Comparison of ENCODE assay signal across 8 cellular contexts in the genomic region with DNA sequence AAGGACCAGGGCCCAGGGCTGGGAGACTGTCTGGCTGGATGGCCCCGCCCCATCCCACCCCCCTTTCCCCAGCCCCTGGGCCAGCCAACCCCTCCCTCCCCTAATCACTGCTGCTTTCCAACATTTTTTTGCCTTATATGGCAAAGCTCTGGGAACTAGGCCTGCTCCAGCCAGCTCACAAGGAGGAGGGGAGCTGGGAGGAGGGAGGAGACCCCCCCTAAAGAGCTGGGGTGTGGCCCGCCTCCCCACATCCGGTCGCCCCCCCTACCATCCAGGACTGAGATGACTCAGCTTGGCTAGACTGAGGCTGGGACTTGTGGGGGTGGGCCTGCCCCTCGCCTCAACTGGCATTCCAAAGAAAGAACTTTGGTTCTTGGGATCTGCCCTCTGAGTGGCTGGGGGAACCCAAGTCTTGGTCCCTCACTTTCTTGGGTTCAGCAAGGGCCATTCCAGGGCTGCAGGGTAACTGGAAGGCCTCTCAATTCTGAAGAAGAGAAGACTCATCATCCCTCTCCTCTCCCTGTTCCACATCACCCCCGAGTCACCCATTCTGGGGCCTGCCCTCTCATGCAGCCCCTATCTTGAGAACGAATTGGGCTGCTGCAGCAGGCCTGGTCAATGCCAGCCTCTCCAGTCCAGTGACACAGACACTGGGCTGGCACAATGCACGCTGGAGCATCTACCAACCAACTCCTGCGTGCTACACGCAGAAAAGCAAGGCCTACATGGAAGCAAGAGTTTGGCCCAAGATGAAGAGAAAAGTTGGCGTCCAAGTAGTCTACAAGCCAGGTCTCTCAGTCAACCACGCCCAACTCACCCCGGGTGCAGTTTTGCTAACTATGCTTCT. TPM values are rescaled to one million over a fixed set of nuclear protein-coding genes. Genes with fewer than 3 reads are reported as not detected.
A peak's percentile ranks its signal among the peaks of the same experiment; 100 is the strongest.
DNase-seq lines count a peak whose midpoint lies in the region; ATAC-seq, FAIRE-seq and TF ChIP-seq lines count a peak whose summit lies in the region.

No MANE protein-coding gene starts in this region.

- peak; percentile 87 for FAIRE-seq in RCC 7860 (lab: Jason Lieb, UNC)
- no peak for FAIRE-seq in frontal cortex (lab: Jason Lieb, UNC)

- CTCF ChIA-PET in BJ (lab: Yijun Ruan, JAX) (no interaction called here), HEK293T (lab: Yijun Ruan, JAX) (interaction anchor here (0.5 kb wide), 1 partner anchor 179 kb away, joined by 3 read pairs; no protein-coding TSS in a partner anchor)
- CTCF ChIA-PET in activated naive CD4-positive, alpha-beta T cell treated with anti-CD3 and anti-CD28 coated beads, Interleukin-2, amount 10 ng/mL, durations not matched to agents 7 days and 5 days (lab: Charles Lee): no interaction called here

- H3K9me3 Mint-ChIP-seq in activated naive CD4-positive, alpha-beta T cell treated with anti-CD3 and anti-CD28 coated beads, Interleukin-2, amount 10 ng/mL, durations not matched to agents 7 days and 5 days: no peaks in the 10 kb centered on the region

- no peak for TF ChIP-seq CTCF in BJ (IDR thresholded peaks at IDR 0.05; ENCODE audit: insufficient read depth, low read depth, low read length)
- TF ChIP-seq CTCF in thyroid gland (IDR thresholded peaks at IDR 0.05): no peak

- POLR2A ChIA-PET in BJ (lab: Charles Lee): interaction anchor here (0.6 to 0.9 kb wide), 3 partner anchors 56 to 413 kb away, joined by 3 to 7 read pairs (median 4); no protein-coding TSS in a partner anchor
- POLR2A ChIA-PET in HEK293T (lab: Yijun Ruan, JAX): interaction anchor here (1.1 to 2.2 kb wide), 4 partner anchors 9 to 179 kb away, joined by 3 to 7 read pairs (median 5); a partner anchor contains a TSS

- peak overlapping the region; percentile 89 for H3K4me3 ChIP-seq in BJ (ENCODE audit: low read depth, low read length)
- H3K4me3 ChIP-seq in thyroid gland (replicated peaks in 1 of 3): peak overlapping the region in 2 of 3 donors; percentile 50 to 73

- ATAC-seq in HG02885 (IDR thresholded peaks at IDR 0.05; ENCODE audit: poor library complexity, unreplicated experiment): no peak

- peak; percentile 81 for DNase-seq in BJ (ENCODE audit: low read depth)
- DNase-seq in HEK293T (ENCODE audit: extremely low spot score): peak; percentile 43
- DNase-seq in RCC 7860 (ENCODE audit: low spot score): peak; percentile 94
- DNase-seq in activated naive CD4-positive, alpha-beta T cell treated with anti-CD3 and anti-CD28 coated beads, Interleukin-2, amount 10 ng/mL, durations not matched to agents 7 days and 5 days: peak; percentile 77
- DNase-seq in frontal cortex (ENCODE audit: low spot score in 2 of 2): peak; percentile 63 to 73
- peak in 39 of 56 donors; percentile 3 to 62 (median 32) for DNase-seq in nucleus accumbens (lab: John Stamatoyannopoulos, UW)
- peak; percentile 71 to 84 for DNase-seq in thyroid gland

- H3K27me3 ChIP-seq in BJ (ENCODE audit: control insufficient read depth, insufficient read depth, low read length) (no peaks in the 10 kb centered on the region), thyroid gland (no peaks in the 10 kb centered on the region)

- TF ChIP-seq POLR2A in thyroid gland (IDR thresholded peaks at IDR 0.05): peak in 1 of 2 donors; percentile 62

- H3K4me1 ChIP-seq in thyroid gland: peaks cover 11 to 25% of the 10 kb centered on the region in 2 donors

- no peaks in the 10 kb centered on the region for H3K9me3 ChIP-seq in thyroid gland

- peak overlapping the region; percentile 91 for H3K4me3 Mint-ChIP-seq in activated naive CD4-positive, alpha-beta T cell treated with anti-CD3 and anti-CD28 coated beads, Interleukin-2, amount 10 ng/mL, durations not matched to agents 7 days and 5 days

- WGBS in thyroid gland, 2 donors: 10% methylated on average over 5 of the region's 13 CpGs; no CpG with 5 or more reads in 1 of the 2 donors

- H3K27ac ChIP-seq in thyroid gland: peak overlapping the region; percentile 87 to 95 (median 89)

- no peaks in the 10 kb centered on the region for H3K27me3 Mint-ChIP-seq in activated naive CD4-positive, alpha-beta T cell treated with anti-CD3 and anti-CD28 coated beads, Interleukin-2, amount 10 ng/mL, durations not matched to agents 7 days and 5 days

- H3K36me3 ChIP-seq in BJ (ENCODE audit: control insufficient read depth, insufficient read depth, low read length) (peaks cover 32% of the 10 kb centered on the region), thyroid gland (peaks cover 9 to 25% of the 10 kb centered on the region in 2 donors)

- peak overlapping the region; percentile 92 for H3K27ac Mint-ChIP-seq in activated naive CD4-positive, alpha-beta T cell treated with anti-CD3 and anti-CD28 coated beads, Interleukin-2, amount 10 ng/mL, durations not matched to agents 7 days and 5 days

- intact Hi-C loops in thyroid gland (cut with DNase I): no loop called here

- H3K36me3 Mint-ChIP-seq in activated naive CD4-positive, alpha-beta T cell treated with anti-CD3 and anti-CD28 coated beads, Interleukin-2, amount 10 ng/mL, durations not matched to agents 7 days and 5 days: peaks cover 16% of the 10 kb centered on the region

- peaks cover 29% of the 10 kb centered on the region for H3K4me1 Mint-ChIP-seq in activated naive CD4-positive, alpha-beta T cell treated with anti-CD3 and anti-CD28 coated beads, Interleukin-2, amount 10 ng/mL, durations not matched to agents 7 days and 5 days

TF ChIP-seq in HEK293T, 16 proteins besides CTCF, POLR2A, EP300 and RAD21:
- TF ChIP-seq FOXM1 (IDR thresholded peaks at IDR 0.05; ENCODE audit: borderline replicate concordance) (0 out of 2 replicates have a peak, but pooled peaks have one; percentile 20), HDGF (IDR thresholded peaks at IDR 0.05; ENCODE audit: borderline replicate concordance) (0 out of 2 replicates have a peak, but pooled peaks have one; percentile 17), ZNF384 (IDR thresholded peaks at IDR 0.05) (no peak)

RNA-seq across cellular contexts. Expression of a gene that starts 4.8 kb away (rescaled TPM):
- polyA plus RNA-seq in BJ (2011; rRNA removed): 855 and 1,740 TPM in 2 replicates
- 3,675 and 4,472 TPM in 2 replicates for polyA minus RNA-seq in BJ (2011; rRNA and poly(A)+ RNA removed)
- total RNA-seq in frontal cortex (66.9 TPM), thyroid gland (100 to 1,000 TPM; 143 to 553 (median 291) TPM)

RNA-seq across cellular contexts. Expression of a gene that starts 9.4 kb away (rescaled TPM):
- 32.6 and 71.0 TPM in 2 replicates for polyA plus RNA-seq in BJ (2011; rRNA removed)
- polyA minus RNA-seq in BJ (2011; rRNA and poly(A)+ RNA removed): 28.6 and 36.2 TPM in 2 replicates
- 13.9 TPM for total RNA-seq in frontal cortex
- 10 to 100 TPM; 36.5 to 71.6 (median 57.2) TPM for total RNA-seq in thyroid gland

RNA-seq across cellular contexts. Expression of a gene that starts 28.5 kb away (rescaled TPM):
- polyA plus RNA-seq in BJ (2011; rRNA removed): 5,693 and 7,037 TPM in 2 replicates
- polyA minus RNA-seq in BJ (2011; rRNA and poly(A)+ RNA removed): 964 and 1,810 TPM in 2 replicates
- total RNA-seq in frontal cortex: 2,273 TPM
- 1,000 to 10,000 TPM; 1,199 to 6,548 (median 3,258) TPM for total RNA-seq in thyroid gland

RNA-seq across cellular contexts. Expression of a gene that starts 39.4 kb away (rescaled TPM):
- 50.3 and 63.5 TPM in 2 replicates for polyA plus RNA-seq in BJ (2011; rRNA removed)
- polyA minus RNA-seq in BJ (2011; rRNA and poly(A)+ RNA removed): 32.3 and 43.5 TPM in 2 replicates
- 4.5 TPM for total RNA-seq in frontal cortex
- total RNA-seq in thyroid gland: 10 to 100 TPM; 40.7 to 92.9 (median 61.6) TPM

RNA-seq across cellular contexts. Expression of a gene that starts 41.7 kb away (rescaled TPM):
- polyA plus RNA-seq in BJ (2011; rRNA removed): 13.1 and 24.8 TPM in 2 replicates
- polyA minus RNA-seq in BJ (2011; rRNA and poly(A)+ RNA removed): 10.1 and 14.6 TPM in 2 replicates
- total RNA-seq in frontal cortex (11.0 TPM), thyroid gland (10 to 100 TPM; 41.1 to 75.9 (median 59.0) TPM)

Comparison
In these comparisons a context has a peak if more than half of its experiments do, and no peak if none do; other contexts are left out.
1. DNase-seq: peak in every context shown above with its lines; median percentile 94 in RCC 7860; 81 in BJ; 78 in thyroid gland; 77 in activated naive CD4-positive, alpha-beta T cell treated with anti-CD3 and anti-CD28 coated beads, Interleukin-2, amount 10 ng/mL, durations not matched to agents 7 days and 5 days; 68 in frontal cortex; 43 in HEK293T; 32 in nucleus accumbens.